13 cellular contexts compared by ENCODE assay signal in the genomic region with DNA sequence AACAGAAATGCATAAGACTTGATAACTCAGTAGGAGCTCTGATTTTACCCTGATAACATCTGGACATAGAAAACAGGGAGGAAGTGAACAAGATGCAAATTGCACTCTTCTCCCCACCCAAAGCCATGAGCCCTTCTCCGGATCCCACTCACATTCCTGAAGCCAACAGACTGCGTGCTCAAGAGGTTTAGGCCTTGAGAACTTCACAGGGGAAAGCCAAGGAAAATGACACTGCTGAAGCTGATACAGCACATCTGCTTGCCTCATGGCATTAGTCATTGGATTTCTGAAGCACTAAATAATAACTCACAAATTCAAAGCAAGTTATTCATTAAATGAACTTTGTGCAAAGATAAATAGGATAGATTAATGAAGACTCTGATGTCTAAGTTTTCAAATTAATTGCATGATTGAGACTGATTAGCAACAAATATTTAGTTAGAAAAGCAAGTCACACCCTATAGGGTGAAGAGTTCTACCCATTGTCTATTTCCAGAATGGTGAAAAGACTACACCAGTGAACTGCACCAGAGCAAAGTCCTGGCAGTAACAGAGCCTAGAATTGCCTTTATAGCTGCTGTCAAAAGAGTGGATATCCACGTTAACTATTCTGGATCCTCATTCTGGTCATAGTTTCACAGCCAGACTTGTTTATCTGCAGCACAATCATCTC.
DNase-seq lines count a peak whose midpoint lies in the region; ATAC-seq and TF ChIP-seq lines count a peak whose summit lies in the region.
"Had no signal": no experiment of that assay in that cellular context is flagged by ENCODE, and none has a peak within 500 bp of the region (broad histone marks: within the 10 kb centered on the region; RNA-seq: fewer than 3 reads in every experiment).

No MANE protein-coding gene starts in this region.

- DNase-seq in GM04504 (ENCODE audit: low read depth) = peak; percentile 94
- peak; percentile 74 for DNase-seq in amniotic stem cell (lab: John Stamatoyannopoulos, UW)
- DNase-seq in skeletal muscle cell (ENCODE audit: low read depth) = peak; percentile 95
- DNase-seq in erythroblast (lab: John Stamatoyannopoulos, UW) = no peak
- DNase-seq in T1000 (lab: John Stamatoyannopoulos, UW) = no peak
- no peak for DNase-seq in stimulated activated CD4-positive, alpha-beta T cell treated with anti-CD3 and anti-CD28 coated beads, Interleukin-4, amount 100 ng/mL, for 1 hour
- DNase-seq: activated CD4-positive, CD25-positive, alpha-beta regulatory T cell; colonic mucosa; COR-L47; left cardiac atrium; sigmoid colon had no signal

- ATAC-seq in gastroesophageal sphincter = peak; percentile 57
- ATAC-seq: natural killer cell treated with Interleukin-12 subunit alpha and Interleukin-12 subunit beta and Interleukin-15 and Interleukin-18, amount 100 ng/mL, for 72 hours had no signal

- H3K4me1 ChIP-seq in gastroesophageal sphincter = no peaks in the 10 kb centered on the region
- H3K4me1 ChIP-seq: colonic mucosa, sigmoid colon had no signal

- no peaks in the 10 kb centered on the region for H3K27me3 ChIP-seq in gastroesophageal sphincter
- H3K27me3 ChIP-seq: colonic mucosa, sigmoid colon had no signal

- TF ChIP-seq POLR2A in gastroesophageal sphincter (IDR thresholded peaks at IDR 0.05) = no peak
- TF ChIP-seq POLR2A in erythroblast (IDR thresholded peaks at IDR 0.05; ENCODE audit: low read length) = no peak

- H3K4me3 ChIP-seq in gastroesophageal sphincter (no peak overlapping the region), skeletal muscle cell (ENCODE audit: low read depth, low read length) (no peak overlapping the region)
- H3K4me3 ChIP-seq: colonic mucosa, sigmoid colon had no signal

- no peak for TF ChIP-seq CTCF in gastroesophageal sphincter (IDR thresholded peaks at IDR 0.05)

- no peak for TF ChIP-seq EP300 in gastroesophageal sphincter (IDR thresholded peaks at IDR 0.05)

- H3K27ac ChIP-seq in gastroesophageal sphincter = no peak overlapping the region
- H3K27ac ChIP-seq: colonic mucosa, sigmoid colon had no signal

- H3K36me3 ChIP-seq in gastroesophageal sphincter = no peaks in the 10 kb centered on the region
- H3K36me3 ChIP-seq: colonic mucosa, sigmoid colon had no signal

- no peaks in the 10 kb centered on the region for H3K9me3 ChIP-seq in gastroesophageal sphincter
- H3K9me3 ChIP-seq: colonic mucosa, sigmoid colon had no signal

- WGBS in gastroesophageal sphincter (ENCODE audit: low coverage in 1 of 2), 2 donors = 20 to 34% methylated on average over 1 to 3 of the region's 3 CpGs

Comparison
In these comparisons a context has a peak if more than half of its experiments do, and no peak if none do; other contexts are left out.
1. DNase-seq: peak in GM04504 (single experiment), amniotic stem cell (single experiment) and skeletal muscle cell (single experiment); none in erythroblast (0 of 2), T1000 (single experiment) and stimulated activated CD4-positive, alpha-beta T cell treated with anti-CD3 and anti-CD28 coated beads, Interleukin-4, amount 100 ng/mL, for 1 hour (single experiment).